ENCODE assay signal across 27 cellular contexts in genomic region chrX:103910371-103910770, GRCh38.
"Had no signal": no experiment of that assay in that cellular context is flagged by ENCODE, and none has a peak within 500 bp of the region (broad histone marks: within the 10 kb centered on the region; RNA-seq: fewer than 3 reads in every experiment).

No MANE protein-coding gene starts in this region.

- ATAC-seq: activated CD8-positive, alpha-beta T cell treated with anti-CD3 and anti-CD28 coated beads for 36 hours; activated T-cell treated with anti-CD3 and anti-CD28 coated beads, Interleukin-2, amount 50 U/mL, for 72 hours; activated T-helper 17 cell treated with anti-CD3 and anti-CD28 coated beads, Interleukin-2, amount 50 U/mL, for 72 hours had no signal

- DNase-seq: activated CD4-positive, alpha-beta T cell treated with anti-CD3 and anti-CD28 coated beads, Interleukin-2, amount 10 ng/mL, durations not matched to agents 24 days and 14 days; activated CD4-positive, alpha-beta T cell treated with anti-CD3 and anti-CD28 coated beads, Interleukin-2, amount 50 U/mL, for 4 hours; activated CD8-positive, alpha-beta T cell treated with anti-CD3 and anti-CD28 coated beads for 36 hours; activated effector memory CD4-positive, alpha-beta T cell treated with anti-CD3 and anti-CD28 coated beads, Interleukin-2, amount 50 U/mL, for 16 hours; activated naive CD4-positive, alpha-beta T cell; activated naive CD4-positive, alpha-beta T cell treated with anti-CD3 and anti-CD28 coated beads, Interleukin-2, amount 50 U/mL, for 16 hours; activated naive CD8-positive, alpha-beta T cell treated with anti-CD3 and anti-CD28 coated beads for 36 hours; activated T-cell treated with anti-CD3 and anti-CD28 coated beads, Interleukin-2, amount 50 U/mL, for 1 hour; activated T-cell treated with anti-CD3 and anti-CD28 coated beads, Interleukin-2, amount 50 U/mL, for 72 hours; amniotic stem cell; aorta; brain microvascular endothelial cell; central memory CD4-positive, alpha-beta T cell; MM.1S; NCI-H1105; NCI-H1417 treated with DMSO at 0.1 percent for 48 hours; NCI-H187 treated with DMSO at 0.1 percent for 48 hours; NCI-H2081 treated with DMSO at 0.1 percent for 48 hours; NCI-H2171; NCI-H510A; NCI-H526; NCI-H748 treated with DMSO at 0.1 percent for 48 hours; OCI-M1; SHP77; SJCRH30; T1000 had no signal
